26 cellular contexts compared by ENCODE assay signal in genomic region chr5:10416868-10417267, GRCh38. TPM values are rescaled to one million over a fixed set of nuclear protein-coding genes. Genes with fewer than 3 reads are reported as not detected.
DNase-seq lines count a peak whose midpoint lies in the region; ATAC-seq, FAIRE-seq and TF ChIP-seq lines count a peak whose summit lies in the region.
"Had no signal": no experiment of that assay in that cellular context is flagged by ENCODE, and none has a peak within 500 bp of the region (broad histone marks: within the 10 kb centered on the region; RNA-seq: fewer than 3 reads in every experiment).

No MANE protein-coding gene starts in this region.

- peak overlapping the region; percentile 27 for H3K27ac ChIP-seq in caudate nucleus (ENCODE audit: low read depth, low read length)
- H3K27ac ChIP-seq in pancreas: peak overlapping the region in 2 of 4 donors; percentile 2 to 33
- H3K27ac ChIP-seq: 22Rv1; BLaER1 treated with 17β-estradiol and CSF1 and Interleukin-3, amounts not matched to agents 10 nM and 100 nM had no signal

- H3K4me1 ChIP-seq in pancreas: peaks cover 0 to 5% (median 3%) of the 10 kb centered on the region in 3 donors

- peaks cover 42% of the 10 kb centered on the region for H3K4me1 Mint-ChIP-seq in activated T-cell treated with anti-CD3 and anti-CD28 coated beads, Interleukin-2, amount 50 U/mL, for 24 hours (ENCODE audit: low read depth)

- peak overlapping the region; percentile 71 for H3K27ac Mint-ChIP-seq in activated T-cell treated with anti-CD3 and anti-CD28 coated beads, Interleukin-2, amount 50 U/mL, for 24 hours
- H3K27ac Mint-ChIP-seq: CD4-positive, alpha-beta T cell; GM23338; H9 had no signal

- FAIRE-seq in pancreas (lab: Jason Lieb, UNC): no peak
- FAIRE-seq: A204.1, D721Med, GM12891, GM18507 had no signal

- no peak for TF ChIP-seq CTCF in pancreas (IDR thresholded peaks at IDR 0.05)

- DNase-seq in activated T-cell treated with anti-CD3 and anti-CD28 coated beads, Interleukin-2, amount 50 U/mL, for 24 hours: no peak
- no peak for DNase-seq in activated T-cell treated with anti-CD3 and anti-CD28 coated beads, Interleukin-2, amount 50 U/mL, for 48 hours
- DNase-seq in caudate nucleus (lab: John Stamatoyannopoulos, UW) (no peak), pancreas (peak in 3 of 6 donors; percentile 26 to 34 (median 34)), DMS153 treated with DMSO at 0.1 percent for 48 hours (lab: John Stamatoyannopoulos, UW; ENCODE audit: unreplicated experiment) (no peak), NCI-H2196 (lab: John Stamatoyannopoulos, UW; ENCODE audit: unreplicated experiment) (no peak)
- DNase-seq in stimulated activated CD4-positive, alpha-beta T cell treated with anti-CD3 and anti-CD28 coated beads, Interleukin-2, amount 100 ng/mL, for 48 hours: no peak
- DNase-seq: AML-193; BE2C; CD4-positive, alpha-beta T cell; CD8-positive, alpha-beta memory T cell; DMS 273 treated with DMSO at 0.1 percent for 48 hours; DMS53; DMS79 treated with DMSO at 0.1 percent for 48 hours; GF-D8; H9 had no signal

- no peak overlapping the region for H3K4me3 ChIP-seq in pancreas
- H3K4me3 ChIP-seq: BLaER1 treated with 17β-estradiol and CSF1 and Interleukin-3, amounts not matched to agents 10 nM and 100 nM; GM23338 had no signal

- H3K27me3 ChIP-seq in pancreas: no peaks in the 10 kb centered on the region
- H3K27me3 ChIP-seq: BE2C; BLaER1 treated with 17β-estradiol and CSF1 and Interleukin-3, amounts not matched to agents 10 nM and 100 nM had no signal

- H3K36me3 ChIP-seq in pancreas: peaks cover 9 to 51% (median 15%) of the 10 kb centered on the region in 3 donors

- H3K9me3 Mint-ChIP-seq in activated T-cell treated with anti-CD3 and anti-CD28 coated beads, Interleukin-2, amount 50 U/mL, for 24 hours: no peaks in the 10 kb centered on the region
- H3K9me3 Mint-ChIP-seq: CD14-positive monocyte; CD4-positive, alpha-beta T cell; CD8-positive, alpha-beta memory T cell; GM23338; H9 had no signal

- H3K36me3 Mint-ChIP-seq in activated T-cell treated with anti-CD3 and anti-CD28 coated beads, Interleukin-2, amount 50 U/mL, for 24 hours (ENCODE audit: low read depth): peaks cover 92% of the 10 kb centered on the region

- no peaks in the 10 kb centered on the region for H3K9me3 ChIP-seq in pancreas
- H3K9me3 ChIP-seq: BE2C; BLaER1 treated with 17β-estradiol and CSF1 and Interleukin-3, amounts not matched to agents 10 nM and 100 nM had no signal

- WGBS in pancreas, 2 donors: 34 to 38% methylated on average over 3 of the region's 3 CpGs

- H3K4me3 Mint-ChIP-seq in activated T-cell treated with anti-CD3 and anti-CD28 coated beads, Interleukin-2, amount 50 U/mL, for 24 hours: no peak overlapping the region
- H3K4me3 Mint-ChIP-seq: CD14-positive monocyte; CD4-positive, alpha-beta T cell; CD8-positive, alpha-beta memory T cell; GM23338; H9 had no signal

- ATAC-seq in pancreas: peak; percentile 23 to 70 (median 44)
- ATAC-seq: GM23338, HCT116 had no signal

- intact Hi-C loops in pancreas (cut with DNase I): no loop called here

- H3K27me3 Mint-ChIP-seq in activated T-cell treated with anti-CD3 and anti-CD28 coated beads, Interleukin-2, amount 50 U/mL, for 24 hours: no peaks in the 10 kb centered on the region
- H3K27me3 Mint-ChIP-seq: CD4-positive, alpha-beta T cell; CD8-positive, alpha-beta memory T cell had no signal

RNA-seq across cellular contexts. Expression of gene ROPN1L, which starts 24.8 kb away (rescaled TPM):
- 1 to 10 TPM in 2 of 6 donors, under 1 TPM in 4; 0.18 to 1.9 (median 0.60) TPM for total RNA-seq in pancreas
- polyA plus RNA-seq in pancreas: 1 to 10 TPM in 1 of 2 donors, under 1 TPM in 1; 0.46 to 1.6 TPM
- total RNA-seq: G401, GM23338 had no signal
